ENCODE assay signal across 1 cellular context in the genomic region with DNA sequence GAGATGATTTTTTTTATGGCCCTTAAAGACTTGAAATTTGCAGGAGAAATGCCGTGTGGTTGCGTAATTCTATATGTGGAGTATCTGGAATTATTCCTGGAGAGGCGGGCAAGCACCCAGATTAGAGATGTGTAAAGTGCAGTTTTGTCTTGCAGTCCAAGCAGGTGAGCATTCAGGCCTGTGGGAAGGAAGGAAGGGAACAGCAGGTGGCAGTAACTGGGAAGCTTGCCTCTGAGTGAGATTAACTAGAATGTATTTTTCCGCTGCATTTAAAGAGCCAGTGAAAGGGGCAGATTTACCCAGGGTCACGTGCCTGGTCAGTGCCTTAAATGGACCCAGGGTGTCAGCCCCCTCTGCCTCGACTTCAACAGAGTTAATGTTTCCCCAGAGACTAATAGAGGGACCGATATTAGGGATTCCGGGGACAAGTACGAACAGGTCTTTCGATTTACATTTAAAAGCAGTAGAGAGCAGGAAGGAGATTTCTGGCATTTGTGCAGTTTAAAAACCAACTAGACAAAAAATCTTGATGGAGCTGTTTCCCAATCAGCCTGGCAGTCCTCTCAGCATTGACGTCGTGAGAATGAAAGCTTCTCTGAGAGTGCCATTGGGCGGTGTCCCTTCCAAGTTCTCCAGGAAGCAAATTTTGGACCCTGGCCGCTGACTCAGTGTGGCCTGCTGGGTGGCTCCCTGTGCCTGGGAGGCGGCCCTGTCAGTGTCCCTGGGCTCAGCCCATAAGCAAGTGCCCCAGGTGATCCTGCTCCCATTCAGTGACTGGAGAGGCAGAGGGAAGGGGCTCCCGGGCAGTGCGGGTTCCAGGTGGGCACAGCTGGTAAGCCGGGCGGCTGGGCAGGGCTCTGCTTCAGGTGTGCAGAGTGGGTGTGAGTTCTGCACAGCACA.
TF ChIP-seq lines count a peak whose summit lies in the region.

No MANE protein-coding gene starts in this region.

TF ChIP-seq in HepG2, 621 proteins besides CTCF, POLR2A, EP300 and RAD21 (continued from another document and continues in another):
- TF ChIP-seq, protein P1, sequence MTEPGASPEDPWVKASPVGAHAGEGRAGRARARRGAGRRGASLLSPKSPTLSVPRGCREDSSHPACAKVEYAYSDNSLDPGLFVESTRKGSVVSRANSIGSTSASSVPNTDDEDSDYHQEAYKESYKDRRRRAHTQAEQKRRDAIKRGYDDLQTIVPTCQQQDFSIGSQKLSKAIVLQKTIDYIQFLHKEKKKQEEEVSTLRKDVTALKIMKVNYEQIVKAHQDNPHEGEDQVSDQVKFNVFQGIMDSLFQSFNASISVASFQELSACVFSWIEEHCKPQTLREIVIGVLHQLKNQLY (CRISPR knock-in tag; IDR thresholded peaks at IDR 0.05) = no peak
- no peak for TF ChIP-seq ZNF652 (CRISPR knock-in tag; IDR thresholded peaks at IDR 0.05; ENCODE audit: borderline replicate concordance, low read depth)
- no peak for TF ChIP-seq ZNF720 (CRISPR knock-in tag; IDR thresholded peaks at IDR 0.05)
- TF ChIP-seq, protein P2, sequence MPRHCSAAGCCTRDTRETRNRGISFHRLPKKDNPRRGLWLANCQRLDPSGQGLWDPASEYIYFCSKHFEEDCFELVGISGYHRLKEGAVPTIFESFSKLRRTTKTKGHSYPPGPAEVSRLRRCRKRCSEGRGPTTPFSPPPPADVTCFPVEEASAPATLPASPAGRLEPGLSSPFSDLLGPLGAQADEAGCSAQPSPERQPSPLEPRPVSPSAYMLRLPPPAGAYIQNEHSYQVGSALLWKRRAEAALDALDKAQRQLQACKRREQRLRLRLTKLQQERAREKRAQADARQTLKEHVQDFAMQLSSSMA (CRISPR knock-in tag; IDR thresholded peaks at IDR 0.05) = 0 out of 2 replicates have a peak, but pooled peaks have one; percentile 46
- TF ChIP-seq ZFP90 (CRISPR knock-in tag; IDR thresholded peaks at IDR 0.05; ENCODE audit: borderline replicate concordance) = no peak
- no peak for TF ChIP-seq MAFK (conservative IDR thresholded peaks at IDR 0.05 in 1 of 2, IDR thresholded peaks at IDR 0.05 in 1 of 2; ENCODE audit: low read length in 2 of 2)
- no peak for TF ChIP-seq ZNF3 (CRISPR knock-in tag; IDR thresholded peaks at IDR 0.05)
- TF ChIP-seq, protein P3, sequence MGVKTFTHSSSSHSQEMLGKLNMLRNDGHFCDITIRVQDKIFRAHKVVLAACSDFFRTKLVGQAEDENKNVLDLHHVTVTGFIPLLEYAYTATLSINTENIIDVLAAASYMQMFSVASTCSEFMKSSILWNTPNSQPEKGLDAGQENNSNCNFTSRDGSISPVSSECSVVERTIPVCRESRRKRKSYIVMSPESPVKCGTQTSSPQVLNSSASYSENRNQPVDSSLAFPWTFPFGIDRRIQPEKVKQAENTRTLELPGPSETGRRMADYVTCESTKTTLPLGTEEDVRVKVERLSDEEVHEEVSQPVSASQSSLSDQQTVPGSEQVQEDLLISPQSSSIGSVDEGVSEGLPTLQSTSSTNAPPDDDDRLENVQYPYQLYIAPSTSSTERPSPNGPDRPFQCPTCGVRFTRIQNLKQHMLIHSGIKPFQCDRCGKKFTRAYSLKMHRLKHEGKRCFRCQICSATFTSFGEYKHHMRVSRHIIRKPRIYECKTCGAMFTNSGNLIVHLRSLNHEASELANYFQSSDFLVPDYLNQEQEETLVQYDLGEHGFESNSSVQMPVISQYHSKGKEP (CRISPR knock-in tag; IDR thresholded peaks at IDR 0.05) = no peak
- TF ChIP-seq ZSCAN21 (CRISPR knock-in tag; IDR thresholded peaks at IDR 0.05; ENCODE audit: borderline replicate concordance) = no peak
- peak; percentile 2 for TF ChIP-seq TEAD3 (CRISPR knock-in tag; optimal IDR thresholded peaks at IDR 0.05; ENCODE audit: borderline replicate concordance)
- no peak for TF ChIP-seq ZNF17 (CRISPR knock-in tag; IDR thresholded peaks at IDR 0.05)
- TF ChIP-seq IKZF1 (IDR thresholded peaks at IDR 0.05) = no peak
- TF ChIP-seq STAG1 (CRISPR knock-in tag; IDR thresholded peaks at IDR 0.05) = peak; percentile 81
- TF ChIP-seq, protein P4, sequence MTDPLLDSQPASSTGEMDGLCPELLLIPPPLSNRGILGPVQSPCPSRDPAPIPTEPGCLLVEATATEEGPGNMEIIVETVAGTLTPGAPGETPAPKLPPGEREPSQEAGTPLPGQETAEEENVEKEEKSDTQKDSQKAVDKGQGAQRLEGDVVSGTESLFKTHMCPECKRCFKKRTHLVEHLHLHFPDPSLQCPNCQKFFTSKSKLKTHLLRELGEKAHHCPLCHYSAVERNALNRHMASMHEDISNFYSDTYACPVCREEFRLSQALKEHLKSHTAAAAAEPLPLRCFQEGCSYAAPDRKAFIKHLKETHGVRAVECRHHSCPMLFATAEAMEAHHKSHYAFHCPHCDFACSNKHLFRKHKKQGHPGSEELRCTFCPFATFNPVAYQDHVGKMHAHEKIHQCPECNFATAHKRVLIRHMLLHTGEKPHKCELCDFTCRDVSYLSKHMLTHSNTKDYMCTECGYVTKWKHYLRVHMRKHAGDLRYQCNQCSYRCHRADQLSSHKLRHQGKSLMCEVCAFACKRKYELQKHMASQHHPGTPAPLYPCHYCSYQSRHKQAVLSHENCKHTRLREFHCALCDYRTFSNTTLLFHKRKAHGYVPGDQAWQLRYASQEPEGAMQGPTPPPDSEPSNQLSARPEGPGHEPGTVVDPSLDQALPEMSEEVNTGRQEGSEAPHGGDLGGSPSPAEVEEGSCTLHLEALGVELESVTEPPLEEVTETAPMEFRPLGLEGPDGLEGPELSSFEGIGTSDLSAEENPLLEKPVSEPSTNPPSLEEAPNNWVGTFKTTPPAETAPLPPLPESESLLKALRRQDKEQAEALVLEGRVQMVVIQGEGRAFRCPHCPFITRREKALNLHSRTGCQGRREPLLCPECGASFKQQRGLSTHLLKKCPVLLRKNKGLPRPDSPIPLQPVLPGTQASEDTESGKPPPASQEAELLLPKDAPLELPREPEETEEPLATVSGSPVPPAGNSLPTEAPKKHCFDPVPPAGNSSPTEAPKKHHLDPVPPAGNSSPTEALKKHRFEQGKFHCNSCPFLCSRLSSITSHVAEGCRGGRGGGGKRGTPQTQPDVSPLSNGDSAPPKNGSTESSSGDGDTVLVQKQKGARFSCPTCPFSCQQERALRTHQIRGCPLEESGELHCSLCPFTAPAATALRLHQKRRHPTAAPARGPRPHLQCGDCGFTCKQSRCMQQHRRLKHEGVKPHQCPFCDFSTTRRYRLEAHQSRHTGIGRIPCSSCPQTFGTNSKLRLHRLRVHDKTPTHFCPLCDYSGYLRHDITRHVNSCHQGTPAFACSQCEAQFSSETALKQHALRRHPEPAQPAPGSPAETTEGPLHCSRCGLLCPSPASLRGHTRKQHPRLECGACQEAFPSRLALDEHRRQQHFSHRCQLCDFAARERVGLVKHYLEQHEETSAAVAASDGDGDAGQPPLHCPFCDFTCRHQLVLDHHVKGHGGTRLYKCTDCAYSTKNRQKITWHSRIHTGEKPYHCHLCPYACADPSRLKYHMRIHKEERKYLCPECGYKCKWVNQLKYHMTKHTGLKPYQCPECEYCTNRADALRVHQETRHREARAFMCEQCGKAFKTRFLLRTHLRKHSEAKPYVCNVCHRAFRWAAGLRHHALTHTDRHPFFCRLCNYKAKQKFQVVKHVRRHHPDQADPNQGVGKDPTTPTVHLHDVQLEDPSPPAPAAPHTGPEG (CRISPR knock-in tag; IDR thresholded peaks at IDR 0.05) = no peak
- TF ChIP-seq, protein P5, sequence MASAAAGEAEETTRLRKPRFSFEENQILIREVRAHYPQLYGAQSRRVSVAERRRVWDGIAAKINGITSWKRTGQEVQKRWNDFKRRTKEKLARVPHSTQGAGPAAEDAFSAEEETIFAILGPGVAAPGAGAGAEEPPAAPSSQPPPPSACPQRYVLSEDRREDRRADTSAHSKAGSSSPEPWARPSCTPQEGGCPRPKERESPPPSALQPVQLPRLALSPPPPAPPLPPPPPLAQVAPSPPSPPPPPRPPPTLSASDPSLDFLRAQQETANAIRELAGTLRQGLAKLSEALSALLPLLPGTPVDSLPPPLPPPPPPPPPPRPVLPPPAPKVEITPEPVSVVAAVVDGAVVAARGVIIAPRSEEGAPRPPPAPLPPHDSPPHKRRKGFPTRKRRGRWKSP (CRISPR knock-in tag; IDR thresholded peaks at IDR 0.05) = no peak
- peak; percentile 62; the same call in 1 of the 2 replicates for TF ChIP-seq HDAC1 (CRISPR knock-in tag; IDR thresholded peaks at IDR 0.05)
- TF ChIP-seq, protein P6, sequence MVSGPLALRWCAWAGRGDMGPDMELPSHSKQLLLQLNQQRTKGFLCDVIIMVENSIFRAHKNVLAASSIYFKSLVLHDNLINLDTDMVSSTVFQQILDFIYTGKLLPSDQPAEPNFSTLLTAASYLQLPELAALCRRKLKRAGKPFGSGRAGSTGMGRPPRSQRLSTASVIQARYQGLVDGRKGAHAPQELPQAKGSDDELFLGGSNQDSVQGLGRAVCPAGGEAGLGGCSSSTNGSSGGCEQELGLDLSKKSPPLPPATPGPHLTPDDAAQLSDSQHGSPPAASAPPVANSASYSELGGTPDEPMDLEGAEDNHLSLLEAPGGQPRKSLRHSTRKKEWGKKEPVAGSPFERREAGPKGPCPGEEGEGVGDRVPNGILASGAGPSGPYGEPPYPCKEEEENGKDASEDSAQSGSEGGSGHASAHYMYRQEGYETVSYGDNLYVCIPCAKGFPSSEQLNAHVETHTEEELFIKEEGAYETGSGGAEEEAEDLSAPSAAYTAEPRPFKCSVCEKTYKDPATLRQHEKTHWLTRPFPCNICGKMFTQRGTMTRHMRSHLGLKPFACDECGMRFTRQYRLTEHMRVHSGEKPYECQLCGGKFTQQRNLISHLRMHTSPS (CRISPR knock-in tag; IDR thresholded peaks at IDR 0.05; ENCODE audit: low read depth) = no peak; the same call in 1 of the 2 replicates
- peak; percentile 68; the same call in 1 of the 2 replicates for TF ChIP-seq KLF12 (CRISPR knock-in tag; IDR thresholded peaks at IDR 0.05; ENCODE audit: borderline replicate concordance)
- TF ChIP-seq TP53 (CRISPR knock-in tag; conservative IDR thresholded peaks at IDR 0.05) = no peak
- no peak for TF ChIP-seq SP2 (CRISPR knock-in tag; IDR thresholded peaks at IDR 0.05)
- TF ChIP-seq TARDBP (CRISPR knock-in tag; IDR thresholded peaks at IDR 0.05) = peak; percentile 46
- TF ChIP-seq, protein P7, sequence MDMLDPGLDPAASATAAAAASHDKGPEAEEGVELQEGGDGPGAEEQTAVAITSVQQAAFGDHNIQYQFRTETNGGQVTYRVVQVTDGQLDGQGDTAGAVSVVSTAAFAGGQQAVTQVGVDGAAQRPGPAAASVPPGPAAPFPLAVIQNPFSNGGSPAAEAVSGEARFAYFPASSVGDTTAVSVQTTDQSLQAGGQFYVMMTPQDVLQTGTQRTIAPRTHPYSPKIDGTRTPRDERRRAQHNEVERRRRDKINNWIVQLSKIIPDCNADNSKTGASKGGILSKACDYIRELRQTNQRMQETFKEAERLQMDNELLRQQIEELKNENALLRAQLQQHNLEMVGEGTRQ (IDR thresholded peaks at IDR 0.05; ENCODE audit: low read depth, low read length) = peak; percentile 87
- TF ChIP-seq, protein P7 (CRISPR knock-in tag; IDR thresholded peaks at IDR 0.05; ENCODE audit: borderline replicate concordance) = peak; percentile 94; the same call in 1 of the 2 replicates
- TF ChIP-seq, protein P8, sequence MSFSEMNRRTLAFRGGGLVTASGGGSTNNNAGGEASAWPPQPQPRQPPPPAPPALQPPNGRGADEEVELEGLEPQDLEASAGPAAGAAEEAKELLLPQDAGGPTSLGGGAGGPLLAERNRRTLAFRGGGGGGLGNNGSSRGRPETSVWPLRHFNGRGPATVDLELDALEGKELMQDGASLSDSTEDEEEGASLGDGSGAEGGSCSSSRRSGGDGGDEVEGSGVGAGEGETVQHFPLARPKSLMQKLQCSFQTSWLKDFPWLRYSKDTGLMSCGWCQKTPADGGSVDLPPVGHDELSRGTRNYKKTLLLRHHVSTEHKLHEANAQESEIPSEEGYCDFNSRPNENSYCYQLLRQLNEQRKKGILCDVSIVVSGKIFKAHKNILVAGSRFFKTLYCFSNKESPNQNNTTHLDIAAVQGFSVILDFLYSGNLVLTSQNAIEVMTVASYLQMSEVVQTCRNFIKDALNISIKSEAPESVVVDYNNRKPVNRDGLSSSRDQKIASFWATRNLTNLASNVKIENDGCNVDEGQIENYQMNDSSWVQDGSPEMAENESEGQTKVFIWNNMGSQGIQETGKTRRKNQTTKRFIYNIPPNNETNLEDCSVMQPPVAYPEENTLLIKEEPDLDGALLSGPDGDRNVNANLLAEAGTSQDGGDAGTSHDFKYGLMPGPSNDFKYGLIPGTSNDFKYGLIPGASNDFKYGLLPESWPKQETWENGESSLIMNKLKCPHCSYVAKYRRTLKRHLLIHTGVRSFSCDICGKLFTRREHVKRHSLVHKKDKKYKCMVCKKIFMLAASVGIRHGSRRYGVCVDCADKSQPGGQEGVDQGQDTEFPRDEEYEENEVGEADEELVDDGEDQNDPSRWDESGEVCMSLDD (CRISPR knock-in tag; IDR thresholded peaks at IDR 0.05; ENCODE audit: borderline replicate concordance) = no peak
- TF ChIP-seq NFE2 (CRISPR knock-in tag; IDR thresholded peaks at IDR 0.05) = no peak
- TF ChIP-seq ZNF619 (CRISPR knock-in tag; IDR thresholded peaks at IDR 0.05) = no peak
- TF ChIP-seq PHF21A (CRISPR knock-in tag; IDR thresholded peaks at IDR 0.05) = peak; percentile 69; the same call in 1 of the 2 replicates
- TF ChIP-seq MTF2 (CRISPR knock-in tag; IDR thresholded peaks at IDR 0.05; ENCODE audit: borderline replicate concordance) = no peak
- TF ChIP-seq, protein P9, sequence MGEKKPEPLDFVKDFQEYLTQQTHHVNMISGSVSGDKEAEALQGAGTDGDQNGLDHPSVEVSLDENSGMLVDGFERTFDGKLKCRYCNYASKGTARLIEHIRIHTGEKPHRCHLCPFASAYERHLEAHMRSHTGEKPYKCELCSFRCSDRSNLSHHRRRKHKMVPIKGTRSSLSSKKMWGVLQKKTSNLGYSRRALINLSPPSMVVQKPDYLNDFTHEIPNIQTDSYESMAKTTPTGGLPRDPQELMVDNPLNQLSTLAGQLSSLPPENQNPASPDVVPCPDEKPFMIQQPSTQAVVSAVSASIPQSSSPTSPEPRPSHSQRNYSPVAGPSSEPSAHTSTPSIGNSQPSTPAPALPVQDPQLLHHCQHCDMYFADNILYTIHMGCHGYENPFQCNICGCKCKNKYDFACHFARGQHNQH (CRISPR knock-in tag; IDR thresholded peaks at IDR 0.05) = peak; percentile 28; the same call in 1 of the 2 replicates
- TF ChIP-seq ETV6 (CRISPR knock-in tag; conservative IDR thresholded peaks at IDR 0.05) = no peak
- TF ChIP-seq ZBTB42 (CRISPR knock-in tag; IDR thresholded peaks at IDR 0.05) = no peak
- TF ChIP-seq, protein P10, sequence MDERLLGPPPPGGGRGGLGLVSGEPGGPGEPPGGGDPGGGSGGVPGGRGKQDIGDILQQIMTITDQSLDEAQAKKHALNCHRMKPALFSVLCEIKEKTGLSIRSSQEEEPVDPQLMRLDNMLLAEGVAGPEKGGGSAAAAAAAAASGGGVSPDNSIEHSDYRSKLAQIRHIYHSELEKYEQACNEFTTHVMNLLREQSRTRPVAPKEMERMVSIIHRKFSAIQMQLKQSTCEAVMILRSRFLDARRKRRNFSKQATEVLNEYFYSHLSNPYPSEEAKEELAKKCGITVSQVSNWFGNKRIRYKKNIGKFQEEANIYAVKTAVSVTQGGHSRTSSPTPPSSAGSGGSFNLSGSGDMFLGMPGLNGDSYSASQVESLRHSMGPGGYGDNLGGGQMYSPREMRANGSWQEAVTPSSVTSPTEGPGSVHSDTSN (CRISPR knock-in tag; IDR thresholded peaks at IDR 0.05) = no peak
- TF ChIP-seq FOXK2 (IDR thresholded peaks at IDR 0.05) = no peak
- no peak for TF ChIP-seq ZNF530 (CRISPR knock-in tag; IDR thresholded peaks at IDR 0.05; ENCODE audit: low read depth)
- TF ChIP-seq PCBP1 (IDR thresholded peaks at IDR 0.05; ENCODE audit: borderline replicate concordance, low read depth, low read length) = no peak
- TF ChIP-seq ZMYM4 (CRISPR knock-in tag; IDR thresholded peaks at IDR 0.05) = peak; percentile 84
